Comparison of ENCODE assay signal across 19 cellular contexts in the genomic region with DNA sequence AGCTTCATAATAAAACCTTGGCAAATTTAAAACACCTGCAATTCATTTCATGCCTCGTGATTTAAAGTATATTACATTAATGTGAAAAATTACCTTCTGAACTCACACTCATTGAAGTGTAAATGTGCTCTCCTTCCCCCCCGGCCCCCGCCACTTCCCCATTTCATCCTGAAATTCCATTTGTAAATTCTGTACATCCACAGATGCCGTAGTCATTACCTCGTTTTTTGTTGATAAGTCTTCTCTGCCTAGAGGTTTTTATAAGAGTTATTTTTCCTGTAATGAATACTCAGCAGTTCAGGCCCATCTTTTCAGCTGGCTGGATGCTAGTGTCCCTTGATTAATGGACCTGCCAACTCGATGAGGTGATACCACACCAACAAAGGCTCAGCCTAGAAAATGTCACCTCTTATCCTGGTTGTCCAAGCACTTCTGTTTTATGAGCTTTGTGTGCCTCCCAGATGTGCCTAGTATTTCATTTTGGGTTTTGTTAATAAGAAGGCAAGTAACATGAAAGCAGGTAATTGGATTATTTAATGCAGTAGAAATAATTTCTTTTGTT.
DNase-seq lines count a peak whose midpoint lies in the region; ATAC-seq and TF ChIP-seq lines count a peak whose summit lies in the region.
"Had no signal": no experiment of that assay in that cellular context is flagged by ENCODE, and none has a peak within 500 bp of the region (broad histone marks: within the 10 kb centered on the region; RNA-seq: fewer than 3 reads in every experiment).

No MANE protein-coding gene starts in this region.

- DNase-seq in NCI-H748 (lab: John Stamatoyannopoulos, UW; ENCODE audit: unreplicated experiment) (peak; percentile 22), NCI-H748 treated with DMSO at 0.1 percent for 48 hours (lab: John Stamatoyannopoulos, UW) (no peak), NCI-H2227 (lab: John Stamatoyannopoulos, UW; ENCODE audit: unreplicated experiment) (peak; percentile 51), coronary artery (ENCODE audit: low spot score) (peak; percentile 17), AML-193 (lab: John Stamatoyannopoulos, UW) (no peak), foreskin fibroblast (no peak)
- DNase-seq: activated effector memory CD4-positive, alpha-beta T cell treated with Interleukin-2 at 50 U/mL for 16 hours; DND-41; effector memory CD8-positive, alpha-beta T cell; left colon; retina; stimulated activated naive CD4-positive, alpha-beta T cell had no signal

- no peak overlapping the region for H3K27ac ChIP-seq in coronary artery
- H3K27ac ChIP-seq: C4-2B, tibial nerve had no signal

- TF ChIP-seq CTCF in coronary artery (IDR thresholded peaks at IDR 0.05) (no peak), foreskin fibroblast (IDR thresholded peaks at IDR 0.05; ENCODE audit: low read depth, low read length) (no peak)

- ATAC-seq in GM19328 (IDR thresholded peaks at IDR 0.05; ENCODE audit: unreplicated experiment) = no peak
- no peak for ATAC-seq in GM21576 (IDR thresholded peaks at IDR 0.05; ENCODE audit: unreplicated experiment)
- ATAC-seq: activated CD4-positive, CD25-positive, alpha-beta regulatory T cell treated with anti-CD3 and anti-CD28 coated beads, Interleukin-2, amount 50 U/mL, for 24 hours; effector memory CD8-positive, alpha-beta T cell; left colon; Right ventricle myocardium inferior had no signal

- no peak overlapping the region for H3K4me3 ChIP-seq in coronary artery
- no peak overlapping the region for H3K4me3 ChIP-seq in foreskin fibroblast (ENCODE audit: low read depth in 1 of 2, low read length in 2 of 2)
- H3K4me3 ChIP-seq: HAP-1, tibial nerve had no signal

Comparison
In these comparisons a context has a peak if more than half of its experiments do, and no peak if none do; other contexts are left out.
1. DNase-seq: peak in NCI-H748 (single experiment), NCI-H2227 (single experiment) and coronary artery (single experiment); none in NCI-H748 treated with DMSO at 0.1 percent for 48 hours (single experiment), AML-193 (0 of 2) and foreskin fibroblast (0 of 2).